In the genomic region with DNA sequence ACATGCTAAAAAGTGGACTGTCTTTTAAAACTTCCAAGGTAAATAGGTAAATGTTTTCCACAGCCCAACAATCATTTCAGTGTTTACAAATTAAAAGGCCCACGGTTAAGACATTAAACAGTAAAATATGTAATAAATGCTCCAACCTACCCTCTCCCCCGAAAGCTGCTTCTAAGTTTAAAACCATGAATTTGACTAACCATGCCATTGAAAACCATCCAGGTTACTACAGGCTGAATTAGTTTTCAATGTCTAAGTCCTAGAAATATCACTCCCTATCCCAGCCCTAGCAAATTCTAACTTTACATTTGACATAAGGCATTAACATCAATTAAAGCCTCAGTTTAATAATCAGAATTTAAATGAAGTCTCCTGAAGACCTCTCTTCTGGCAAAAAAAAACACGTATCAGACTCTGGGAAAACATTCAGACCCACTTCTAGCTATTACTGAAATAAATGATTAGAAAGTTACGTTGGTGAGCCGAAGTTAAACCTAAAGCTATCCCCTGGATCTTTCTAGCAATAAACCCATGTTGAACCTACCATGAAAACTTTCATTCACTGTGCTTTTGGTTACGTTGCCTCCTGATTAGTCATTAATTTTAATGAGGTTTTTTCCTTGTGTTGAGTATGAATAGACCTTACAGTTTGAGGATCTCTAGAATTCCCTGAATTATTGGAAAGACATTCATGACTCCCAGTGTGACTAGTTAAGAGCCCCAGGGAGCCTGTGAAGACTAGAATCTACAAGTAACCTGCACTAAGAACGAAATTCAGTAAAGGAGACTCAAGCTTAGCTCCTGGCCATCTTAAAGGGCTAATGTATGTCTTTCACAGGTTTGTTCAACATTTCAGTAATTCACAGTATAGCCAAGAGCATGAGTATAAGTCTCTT, we compare ENCODE assay signal across 11 cellular contexts. TPM values are rescaled to one million over a fixed set of nuclear protein-coding genes. Genes with fewer than 3 reads are reported as not detected.
DNase-seq lines count a peak whose midpoint lies in the region; ATAC-seq lines count a peak whose summit lies in the region.
"Had no signal": no experiment of that assay in that cellular context is flagged by ENCODE, and none has a peak within 500 bp of the region (broad histone marks: within the 10 kb centered on the region; RNA-seq: fewer than 3 reads in every experiment).

No MANE protein-coding gene starts in this region.

- peak overlapping the region; percentile 99 for H3K27ac Mint-ChIP-seq in natural killer cell treated with Interleukin-12 subunit alpha and Interleukin-12 subunit beta and Interleukin-15 and Interleukin-18, amount 100 ng/mL, for 72 hours

- peaks cover 56% of the 10 kb centered on the region for H3K36me3 Mint-ChIP-seq in natural killer cell treated with Interleukin-12 subunit alpha and Interleukin-12 subunit beta and Interleukin-15 and Interleukin-18, amount 100 ng/mL, for 72 hours

- H3K4me3 Mint-ChIP-seq in natural killer cell treated with Interleukin-12 subunit alpha and Interleukin-12 subunit beta and Interleukin-15 and Interleukin-18, amount 100 ng/mL, for 72 hours: peak overlapping the region; percentile 98

- no peaks in the 10 kb centered on the region for H3K9me3 Mint-ChIP-seq in natural killer cell treated with Interleukin-12 subunit alpha and Interleukin-12 subunit beta and Interleukin-15 and Interleukin-18, amount 100 ng/mL, for 72 hours

- DNase-seq in DMS 273 (lab: John Stamatoyannopoulos, UW; ENCODE audit: unreplicated experiment) (peak; percentile 57), DMS 273 treated with DMSO at 0.1 percent for 48 hours (lab: John Stamatoyannopoulos, UW) (no peak), LoVo (ENCODE audit: low spot score) (peak; percentile 50), astrocyte of the hippocampus (ENCODE audit: low read depth, low spot score) (peak; percentile 23)
- DNase-seq in natural killer cell treated with Interleukin-12 subunit alpha and Interleukin-12 subunit beta and Interleukin-15 and Interleukin-18, amount 100 ng/mL, for 72 hours (ENCODE audit: low spot score): no peak
- DNase-seq: 8988T, heart right ventricle, uterus had no signal

- no peaks in the 10 kb centered on the region for H3K27me3 Mint-ChIP-seq in natural killer cell treated with Interleukin-12 subunit alpha and Interleukin-12 subunit beta and Interleukin-15 and Interleukin-18, amount 100 ng/mL, for 72 hours

- no peak for ATAC-seq in natural killer cell treated with Interleukin-12 subunit alpha and Interleukin-12 subunit beta and Interleukin-15 and Interleukin-18, amount 100 ng/mL, for 72 hours
- ATAC-seq in HG02938 (IDR thresholded peaks at IDR 0.05; ENCODE audit: unreplicated experiment): no peak
- no peak for ATAC-seq in GM18873 (IDR thresholded peaks at IDR 0.05; ENCODE audit: low FRiP score, unreplicated experiment)
- ATAC-seq in GM21515 (IDR thresholded peaks at IDR 0.05; ENCODE audit: unreplicated experiment): no peak
- ATAC-seq: heart right ventricle had no signal

- H3K4me1 Mint-ChIP-seq in natural killer cell treated with Interleukin-12 subunit alpha and Interleukin-12 subunit beta and Interleukin-15 and Interleukin-18, amount 100 ng/mL, for 72 hours (ENCODE audit: low read depth in 2 of 2): peaks cover 76 to 89% of the 10 kb centered on the region in 2 donors

RNA-seq across cellular contexts. Expression of a gene that starts 1.7 kb away (rescaled TPM):
- 10 to 100 TPM; 32.6 to 61.1 TPM for total RNA-seq in natural killer cell treated with Interleukin-12 subunit alpha and Interleukin-12 subunit beta and Interleukin-15 and Interleukin-18, amount 100 ng/mL, for 72 hours

RNA-seq across cellular contexts. Expression of a gene that starts 7.5 kb away (rescaled TPM):
- 1,000 to 10,000 TPM in 1 of 2 donors, 100 to 1,000 TPM in 1; 987 to 1,102 TPM for total RNA-seq in natural killer cell treated with Interleukin-12 subunit alpha and Interleukin-12 subunit beta and Interleukin-15 and Interleukin-18, amount 100 ng/mL, for 72 hours

RNA-seq across cellular contexts. Expression of a gene that starts 8.2 kb away (rescaled TPM):
- total RNA-seq in natural killer cell treated with Interleukin-12 subunit alpha and Interleukin-12 subunit beta and Interleukin-15 and Interleukin-18, amount 100 ng/mL, for 72 hours: 10 to 100 TPM; 47.7 to 74.3 TPM

RNA-seq across cellular contexts. Expression of a gene that starts 49.6 kb away (rescaled TPM):
- 1 to 10 TPM; 5.0 to 6.9 TPM for total RNA-seq in natural killer cell treated with Interleukin-12 subunit alpha and Interleukin-12 subunit beta and Interleukin-15 and Interleukin-18, amount 100 ng/mL, for 72 hours

Comparison
In these comparisons a context has a peak if more than half of its experiments do, and no peak if none do; other contexts are left out.
1. DNase-seq: peak in DMS 273 (single experiment), LoVo (single experiment) and astrocyte of the hippocampus (single experiment); none in DMS 273 treated with DMSO at 0.1 percent for 48 hours (single experiment) and natural killer cell treated with Interleukin-12 subunit alpha and Interleukin-12 subunit beta and Interleukin-15 and Interleukin-18, amount 100 ng/mL, for 72 hours (single experiment).